Comparison of ENCODE assay signal across 20 cellular contexts in genomic region chr2:9657083-9657482, GRCh38. TPM values are rescaled to one million over a fixed set of nuclear protein-coding genes. Genes with fewer than 3 reads are reported as not detected.
DNase-seq lines count a peak whose midpoint lies in the region; ATAC-seq and TF ChIP-seq lines count a peak whose summit lies in the region.
"Had no signal": no experiment of that assay in that cellular context is flagged by ENCODE, and none has a peak within 500 bp of the region (broad histone marks: within the 10 kb centered on the region; RNA-seq: fewer than 3 reads in every experiment).

No MANE protein-coding gene starts in this region.

- intact Hi-C loops in CD4-positive, alpha-beta T cell (cut with DNase I, micrococcal nuclease): no loop called here
- intact Hi-C loops in IMR-90 (cut with micrococcal nuclease): loop anchor here (2.0 kb wide), 1 partner anchor 26 kb away; the partner anchor contains the start of gene YWHAQ
- intact Hi-C loops in activated T-helper 2 cell treated with anti-CD3 and anti-CD28 coated beads, Interferon-gamma antibody, Interleukin-2, Interleukin-4, amounts not matched to agents 10 μg/mL and 5 μg/mL and 100 μg/mL, durations not matched to agents 14 hours and 24 hours and 36 hours (cut with micrococcal nuclease): no loop called here

- peak overlapping the region; percentile 93 for H4K91ac ChIP-seq in IMR-90 (ENCODE audit: insufficient read depth, low read depth, low read length)

- no TSS peak for BruUV-seq in IMR-90 (replicated peaks; lab: Mats Ljungman, UMichigan)

- H3K79me1 ChIP-seq in IMR-90 (ENCODE audit: low read depth in 1 of 2, low read length in 2 of 2): peaks cover 0 to 7% of the 10 kb centered on the region in 2 experiments; a peak in 2 of 4 replicates

- H4K20me1 ChIP-seq in IMR-90 (ENCODE audit: insufficient read depth, low read length): no peaks in the 10 kb centered on the region

- H3K56ac ChIP-seq in IMR-90 (ENCODE audit: extremely low read depth, insufficient read depth, low read length): peak overlapping the region; percentile 16; the same call in 1 of the 2 replicates

- no peaks in the 10 kb centered on the region for H3K27me3 ChIP-seq in CD4-positive, alpha-beta T cell (ENCODE audit: control insufficient read depth, insufficient read depth, low read length)
- H3K27me3 ChIP-seq in IMR-90 (ENCODE audit: control insufficient read depth, insufficient read depth, low read length) (no peaks in the 10 kb centered on the region), SJCRH30 (0 out of 2 replicates have a peak, but pooled peaks cover 2% of the 10 kb centered on the region)

- H3K4me1 ChIP-seq in IMR-90 (ENCODE audit: control insufficient read depth, insufficient read depth, low read length): peaks cover 20% of the 10 kb centered on the region
- H3K4me1 ChIP-seq in SJCRH30: peaks cover 36% of the 10 kb centered on the region

- no peak for TF ChIP-seq POLR2A in IMR-90 (IDR thresholded peaks at IDR 0.05; ENCODE audit: low read depth, low read length)

- peak overlapping the region; percentile 79 for H3K14ac ChIP-seq in IMR-90 (replicated peaks; ENCODE audit: low read depth, low read length)

- no peaks in the 10 kb centered on the region for H3K27me3 Mint-ChIP-seq in CD4-positive, alpha-beta T cell
- H3K27me3 Mint-ChIP-seq in activated T-helper 2 cell treated with anti-CD3 and anti-CD28 coated beads, Interferon-gamma antibody, Interleukin-2, Interleukin-4, amounts not matched to agents 10 μg/mL and 5 μg/mL and 100 μg/mL, durations not matched to agents 14 hours and 24 hours and 36 hours (ENCODE audit: low read depth): no peaks in the 10 kb centered on the region
- H3K27me3 Mint-ChIP-seq: activated CD8-positive, alpha-beta T cell treated with anti-CD3 and anti-CD28 coated beads for 36 hours had no signal

- H2BK15ac ChIP-seq in IMR-90 (ENCODE audit: low read depth, low read length): peak overlapping the region; percentile 99

- no peaks in the 10 kb centered on the region for H3K9me3 Mint-ChIP-seq in CD4-positive, alpha-beta T cell
- peaks cover 3% of the 10 kb centered on the region for H3K9me3 Mint-ChIP-seq in activated T-helper 2 cell treated with anti-CD3 and anti-CD28 coated beads, Interferon-gamma antibody, Interleukin-2, Interleukin-4, amounts not matched to agents 10 μg/mL and 5 μg/mL and 100 μg/mL, durations not matched to agents 14 hours and 24 hours and 36 hours
- H3K9me3 Mint-ChIP-seq: activated CD8-positive, alpha-beta T cell treated with anti-CD3 and anti-CD28 coated beads for 36 hours; activated naive CD8-positive, alpha-beta T cell treated with anti-CD3 and anti-CD28 coated beads, Interleukin-2, amount 10 ng/mL, durations not matched to agents 7 days and 5 days; activated T-helper 1 cell treated with anti-CD3 and anti-CD28 coated beads, Interleukin-12 subunit alpha, Interleukin-12 subunit beta, Interleukin-2, Interleukin-4 antibody, amounts not matched to agents 30 ng/mL and 10 ng/mL and 1 ng/mL, durations not matched to agents 14 hours and 24 hours and 36 hours had no signal

- H2BK5ac ChIP-seq in IMR-90 (ENCODE audit: low read depth, low read length, poor library complexity, severe bottlenecking): peak overlapping the region; percentile 67

- peak overlapping the region; percentile 71 for H2BK20ac ChIP-seq in IMR-90 (ENCODE audit: low read depth, low read length)

- H4K8ac ChIP-seq in IMR-90 (ENCODE audit: low read depth in 2 of 2, low read length in 2 of 2): peak overlapping the region; percentile 7 to 86; a peak in 3 of 4 replicates

- no peaks in the 10 kb centered on the region for H3K36me3 Mint-ChIP-seq in CD4-positive, alpha-beta T cell (ENCODE audit: low read depth)
- peaks cover 2% of the 10 kb centered on the region for H3K36me3 Mint-ChIP-seq in activated T-helper 2 cell treated with anti-CD3 and anti-CD28 coated beads, Interferon-gamma antibody, Interleukin-2, Interleukin-4, amounts not matched to agents 10 μg/mL and 5 μg/mL and 100 μg/mL, durations not matched to agents 14 hours and 24 hours and 36 hours (ENCODE audit: low read depth)
- H3K36me3 Mint-ChIP-seq: activated naive CD8-positive, alpha-beta T cell treated with anti-CD3 and anti-CD28 coated beads, Interleukin-2, amount 10 ng/mL, durations not matched to agents 7 days and 5 days; brain had no signal

- H3K4me3 Mint-ChIP-seq in CD4-positive, alpha-beta T cell: no peak overlapping the region
- no peak overlapping the region for H3K4me3 Mint-ChIP-seq in activated T-helper 2 cell treated with anti-CD3 and anti-CD28 coated beads, Interferon-gamma antibody, Interleukin-2, Interleukin-4, amounts not matched to agents 10 μg/mL and 5 μg/mL and 100 μg/mL, durations not matched to agents 14 hours and 24 hours and 36 hours (ENCODE audit: low read depth)
- H3K4me3 Mint-ChIP-seq: activated CD8-positive, alpha-beta T cell treated with anti-CD3 and anti-CD28 coated beads for 36 hours; activated naive CD8-positive, alpha-beta T cell treated with anti-CD3 and anti-CD28 coated beads, Interleukin-2, amount 10 ng/mL, durations not matched to agents 7 days and 5 days; brain; H9; nephron had no signal

- no peak for TF ChIP-seq CTCF in CD4-positive, alpha-beta T cell (IDR thresholded peaks at IDR 0.05)
- no peak for TF ChIP-seq CTCF in IMR-90 (conservative IDR thresholded peaks at IDR 0.05; ENCODE audit: low read depth, low read length)

- CTCF ChIA-PET in CD4-positive, alpha-beta T cell (lab: Charles Lee): no interaction called here
- CTCF ChIA-PET in IMR-90 (lab: Yijun Ruan, JAX): interaction anchor here (2.1 kb wide), 1 partner anchor 9 kb away, joined by 6 read pairs; no protein-coding TSS in a partner anchor

- peak overlapping the region; percentile 76 for H2AFZ ChIP-seq in IMR-90 (replicated peaks; ENCODE audit: low read length, poor library complexity)

- 76% methylated on average over 3 of the region's 6 CpGs; no CpG with 5 or more reads in 1 of the 2 experiments for WGBS in IMR-90 (ENCODE audit: extremely low coverage in 2 of 2, insufficient read length in 1 of 2), 2 experiments

- H3K9me3 ChIP-seq in CD4-positive, alpha-beta T cell (ENCODE audit: control insufficient read depth, low read length): no peaks in the 10 kb centered on the region
- H3K9me3 ChIP-seq in IMR-90 (ENCODE audit: control insufficient read depth, insufficient read depth, low read length) (no peaks in the 10 kb centered on the region), SJCRH30 (replicated peaks) (no peaks in the 10 kb centered on the region)

- peak overlapping the region; percentile 86 for H2AK5ac ChIP-seq in IMR-90 (ENCODE audit: low read depth, low read length)

- peak overlapping the region; percentile 90 for H3K4ac ChIP-seq in IMR-90 (ENCODE audit: low read depth, low read length)

- TF ChIP-seq RAD21 in IMR-90 (IDR thresholded peaks at IDR 0.05; ENCODE audit: low read length): no peak

- H3K36me3 ChIP-seq in IMR-90 (ENCODE audit: control insufficient read depth, insufficient read depth, low read length) (no peaks in the 10 kb centered on the region), SJCRH30 (no peaks in the 10 kb centered on the region)

- H3K4me1 Mint-ChIP-seq in CD4-positive, alpha-beta T cell (ENCODE audit: low read depth): peaks cover 16% of the 10 kb centered on the region
- H3K4me1 Mint-ChIP-seq in activated T-helper 2 cell treated with anti-CD3 and anti-CD28 coated beads, Interferon-gamma antibody, Interleukin-2, Interleukin-4, amounts not matched to agents 10 μg/mL and 5 μg/mL and 100 μg/mL, durations not matched to agents 14 hours and 24 hours and 36 hours (ENCODE audit: low read depth): peaks cover 52% of the 10 kb centered on the region

- dilution Hi-C loops in IMR-90 (cut with HindIII; ENCODE audit: low sequenced_read_pairs, unreplicated experiment): no loop called here

- peak overlapping the region; percentile 47 for H4K5ac ChIP-seq in IMR-90 (ENCODE audit: low read depth, low read length)

- H3K27ac Mint-ChIP-seq in CD4-positive, alpha-beta T cell: peak overlapping the region; percentile 9
- peak overlapping the region; percentile 47 for H3K27ac Mint-ChIP-seq in activated T-helper 2 cell treated with anti-CD3 and anti-CD28 coated beads, Interferon-gamma antibody, Interleukin-2, Interleukin-4, amounts not matched to agents 10 μg/mL and 5 μg/mL and 100 μg/mL, durations not matched to agents 14 hours and 24 hours and 36 hours
- H3K27ac Mint-ChIP-seq: activated naive CD8-positive, alpha-beta T cell treated with anti-CD3 and anti-CD28 coated beads, Interleukin-2, amount 10 ng/mL, durations not matched to agents 7 days and 5 days; H9; nephron had no signal

- peak overlapping the region; percentile 82 for H2AK9ac ChIP-seq in IMR-90 (replicated peaks; ENCODE audit: low read depth, low read length, poor library complexity)

- H3K18ac ChIP-seq in IMR-90 (ENCODE audit: low read depth, low read length): peak overlapping the region; percentile 89

- H3K9me1 ChIP-seq in IMR-90 (ENCODE audit: insufficient read depth, low read length): peaks cover 13% of the 10 kb centered on the region

- peak overlapping the region; percentile 94 for H2BK120ac ChIP-seq in IMR-90 (ENCODE audit: low read depth, low read length)

- peak overlapping the region; percentile 25; the same call in 1 of the 2 replicates for H3K4me2 ChIP-seq in IMR-90 (ENCODE audit: low read depth, low read length)

- H3K27ac ChIP-seq in CD4-positive, alpha-beta T cell (ENCODE audit: low read depth, low read length): no peak overlapping the region
- H3K27ac ChIP-seq in IMR-90 (ENCODE audit: insufficient read depth, low read length): peak overlapping the region; percentile 39
- H3K27ac ChIP-seq in SJCRH30: no peak overlapping the region
- H3K27ac ChIP-seq: coronary artery, HL-60 had no signal

- no peak for DNase-seq in CD4-positive, alpha-beta T cell
- DNase-seq in IMR-90 (no peak), kidney tubule cell (ENCODE audit: low spot score) (peak; percentile 42), SJCRH30 (no peak), NCI-H2196 (lab: John Stamatoyannopoulos, UW; ENCODE audit: unreplicated experiment) (no peak), activated gamma-delta T cell treated with Interleukin-2 at 50 U/mL for 16 hours (no peak)
- no peak for DNase-seq in activated T-helper 2 cell treated with anti-CD3 and anti-CD28 coated beads, Interferon-gamma antibody, Interleukin-2, Interleukin-4, amounts not matched to agents 10 μg/mL and 5 μg/mL and 100 μg/mL, durations not matched to agents 14 hours and 24 hours and 36 hours (ENCODE audit: low spot score)
- DNase-seq: activated CD8-positive, alpha-beta T cell treated with anti-CD3 and anti-CD28 coated beads for 36 hours; activated naive CD8-positive, alpha-beta T cell treated with anti-CD3 and anti-CD28 coated beads, Interleukin-2, amount 10 ng/mL, durations not matched to agents 7 days and 5 days; H9; hippocampal formation; kidney; NCI-H1694 treated with DMSO at 0.1 percent for 48 hours had no signal

- in situ Hi-C loops in IMR-90 (cut with MboI; ENCODE audit: low sequenced_read_pairs): no loop called here

- H3K9ac ChIP-seq in IMR-90 (ENCODE audit: low read depth, low read length): no peak overlapping the region

- H3K4me3 ChIP-seq in IMR-90 (ENCODE audit: insufficient read depth, low read depth, low read length) (no peak overlapping the region), SJCRH30 (no peak overlapping the region)
- H3K4me3 ChIP-seq: coronary artery, smooth muscle cell had no signal

- POLR2A ChIA-PET in CD4-positive, alpha-beta T cell (lab: Charles Lee): interaction anchor here (1.0 kb wide), 1 partner anchor 10 kb away, joined by 6 read pairs; no protein-coding TSS in a partner anchor
- POLR2A ChIA-PET in IMR-90 (lab: Charles Lee; ENCODE audit: unreplicated experiment): no interaction called here

- H3K23ac ChIP-seq in IMR-90 (ENCODE audit: low read depth, low read length): peak overlapping the region; percentile 92

- ATAC-seq in CD4-positive, alpha-beta T cell (ENCODE audit: poor library complexity): no peak
- ATAC-seq in IMR-90 (ENCODE audit: low read depth) (no peak), HG03095 (IDR thresholded peaks at IDR 0.05; ENCODE audit: unreplicated experiment) (no peak)

RNA-seq across cellular contexts. Expression of gene YWHAQ, which starts 26.3 kb away (rescaled TPM):
- total RNA-seq in CD4-positive, alpha-beta T cell: 100 to 1,000 TPM in 1 of 2 experiments, 10 to 100 TPM in 1; 95.8 to 101 TPM
- 196 and 249 TPM in 2 replicates for total RNA-seq in IMR-90 (2012; rRNA removed)
- 217 and 255 TPM in 2 replicates for polyA plus RNA-seq in IMR-90 (2012; rRNA removed)
- 73.8 and 128 TPM in 2 replicates for polyA plus RNA-seq in IMR-90 (2012; cell fraction: cytosol; rRNA removed)
- polyA plus RNA-seq in IMR-90 (2012; cell fraction: nucleus; rRNA removed; ENCODE audit: low replicate concordance): 40.5 and 94.4 TPM in 2 replicates
- total RNA-seq in activated T-helper 2 cell treated with anti-CD3 and anti-CD28 coated beads, Interferon-gamma antibody, Interleukin-2, Interleukin-4, amounts not matched to agents 10 μg/mL and 5 μg/mL and 100 μg/mL, durations not matched to agents 14 hours and 24 hours and 36 hours: 334 and 339 TPM in 2 replicates
- total RNA-seq in SJCRH30 (2014; rRNA removed; shearing (Covaris generic)): 516 and 523 TPM in 2 replicates
